12 cellular contexts compared by ENCODE assay signal in genomic region chr2:18473241-18473841, GRCh38.
DNase-seq lines count a peak whose midpoint lies in the region; ATAC-seq and TF ChIP-seq lines count a peak whose summit lies in the region.
"Had no signal": no experiment of that assay in that cellular context is flagged by ENCODE, and none has a peak within 500 bp of the region (broad histone marks: within the 10 kb centered on the region; RNA-seq: fewer than 3 reads in every experiment).

No MANE protein-coding gene starts in this region.

- H3K27me3 ChIP-seq in mammary epithelial cell (ENCODE audit: insufficient read depth, low read length) (no peaks in the 10 kb centered on the region), aorta (ENCODE audit: control insufficient read depth in 1 of 2, insufficient read depth in 2 of 2, low read length in 1 of 2) (no peaks in the 10 kb centered on the region)

- H3K9me3 ChIP-seq in mammary epithelial cell (replicated peaks; ENCODE audit: insufficient read depth, low read length), result no peaks in the 10 kb centered on the region
- H3K9me3 ChIP-seq in aorta (ENCODE audit: control insufficient read depth, low read length), result no peaks in the 10 kb centered on the region
- H3K9me3 ChIP-seq: A549 had no signal

- no peak overlapping the region for H3K27ac ChIP-seq in mammary epithelial cell (ENCODE audit: insufficient read depth, low read depth, low read length)
- H3K27ac ChIP-seq in aorta (ENCODE audit: low read depth in 1 of 2, low read length in 2 of 2), result no peak overlapping the region
- H3K27ac ChIP-seq: A549, parathyroid adenoma had no signal

- H3K36me3 ChIP-seq in mammary epithelial cell (ENCODE audit: insufficient read depth, low read length), result no peaks in the 10 kb centered on the region
- no peaks in the 10 kb centered on the region for H3K36me3 ChIP-seq in aorta (ENCODE audit: control insufficient read depth in 1 of 2, insufficient read depth in 2 of 2, low read length in 1 of 2)

- H4K20me1 ChIP-seq in mammary epithelial cell (ENCODE audit: insufficient read depth, low read length), result no peaks in the 10 kb centered on the region

- dilution Hi-C loops in mammary epithelial cell (cut with HindIII; ENCODE audit: low sequenced_read_pairs), result no loop called here

- H2AFZ ChIP-seq in mammary epithelial cell (ENCODE audit: low read depth, low read length), result no peak overlapping the region
- H2AFZ ChIP-seq: parathyroid adenoma had no signal

- H3K36me3 Mint-ChIP-seq in activated CD8-positive, alpha-beta T cell treated with anti-CD3 and anti-CD28 coated beads for 36 hours (ENCODE audit: low read depth), result no peaks in the 10 kb centered on the region
- H3K36me3 Mint-ChIP-seq in activated CD8-positive, alpha-beta T cell treated with anti-CD3 and anti-CD28 coated beads, Interleukin-2, amount 10 ng/mL, durations not matched to agents 7 days and 5 days (ENCODE audit: low read depth), result no peaks in the 10 kb centered on the region
- H3K36me3 Mint-ChIP-seq in T-cell, result no peaks in the 10 kb centered on the region

- H3K9me3 Mint-ChIP-seq in activated CD8-positive, alpha-beta T cell treated with anti-CD3 and anti-CD28 coated beads for 36 hours, result no peaks in the 10 kb centered on the region
- H3K9me3 Mint-ChIP-seq in activated CD8-positive, alpha-beta T cell treated with anti-CD3 and anti-CD28 coated beads, Interleukin-2, amount 10 ng/mL, durations not matched to agents 7 days and 5 days (ENCODE audit: insufficient read depth), result no peaks in the 10 kb centered on the region
- H3K9me3 Mint-ChIP-seq in T-cell, result no peaks in the 10 kb centered on the region

- no peak overlapping the region for H3K27ac Mint-ChIP-seq in activated CD8-positive, alpha-beta T cell treated with anti-CD3 and anti-CD28 coated beads for 36 hours
- no peak overlapping the region for H3K27ac Mint-ChIP-seq in activated CD8-positive, alpha-beta T cell treated with anti-CD3 and anti-CD28 coated beads, Interleukin-2, amount 10 ng/mL, durations not matched to agents 7 days and 5 days
- H3K27ac Mint-ChIP-seq in T-cell, result no peak overlapping the region

- POLR2A ChIA-PET in activated CD8-positive, alpha-beta T cell treated with anti-CD3 and anti-CD28 coated beads for 36 hours (lab: Charles Lee), result no interaction called here
- POLR2A ChIA-PET in activated CD8-positive, alpha-beta T cell treated with anti-CD3 and anti-CD28 coated beads, Interleukin-2, amount 10 ng/mL, durations not matched to agents 7 days and 5 days (lab: Charles Lee), result no interaction called here
- POLR2A ChIA-PET in T-cell (lab: Charles Lee), result no interaction called here

- H3K4me1 Mint-ChIP-seq in activated CD8-positive, alpha-beta T cell treated with anti-CD3 and anti-CD28 coated beads for 36 hours (ENCODE audit: low read depth), result no peaks in the 10 kb centered on the region
- no peaks in the 10 kb centered on the region for H3K4me1 Mint-ChIP-seq in activated CD8-positive, alpha-beta T cell treated with anti-CD3 and anti-CD28 coated beads, Interleukin-2, amount 10 ng/mL, durations not matched to agents 7 days and 5 days (ENCODE audit: low read depth)
- no peaks in the 10 kb centered on the region for H3K4me1 Mint-ChIP-seq in T-cell

- peaks cover 5% of the 10 kb centered on the region for H3K27me3 Mint-ChIP-seq in activated CD8-positive, alpha-beta T cell treated with anti-CD3 and anti-CD28 coated beads for 36 hours
- peaks cover 3% of the 10 kb centered on the region for H3K27me3 Mint-ChIP-seq in activated CD8-positive, alpha-beta T cell treated with anti-CD3 and anti-CD28 coated beads, Interleukin-2, amount 10 ng/mL, durations not matched to agents 7 days and 5 days (ENCODE audit: low read depth)
- H3K27me3 Mint-ChIP-seq in T-cell, result peaks cover 13 to 28% of the 10 kb centered on the region in 2 donors

- TF ChIP-seq CTCF in activated CD8-positive, alpha-beta T cell treated with anti-CD3 and anti-CD28 coated beads for 36 hours (IDR thresholded peaks at IDR 0.05), result no peak
- TF ChIP-seq CTCF in mammary epithelial cell (conservative IDR thresholded peaks at IDR 0.05 in 1 of 2, IDR thresholded peaks at IDR 0.05 in 1 of 2; ENCODE audit: extremely low read depth in 1 of 2, insufficient read depth in 1 of 2, low read depth in 1 of 2, low read length in 2 of 2), result no peak

- DNase-seq in activated CD8-positive, alpha-beta T cell treated with anti-CD3 and anti-CD28 coated beads for 36 hours, result no peak
- DNase-seq in activated CD8-positive, alpha-beta T cell treated with anti-CD3 and anti-CD28 coated beads, Interleukin-2, amount 10 ng/mL, durations not matched to agents 7 days and 5 days, result no peak
- DNase-seq in mammary epithelial cell (peak; percentile 61), left kidney (ENCODE audit: low read depth, low spot score) (peak; percentile 84), aorta (no peak), T-cell (no peak), NCI-H2227 (lab: John Stamatoyannopoulos, UW; ENCODE audit: unreplicated experiment) (no peak)
- DNase-seq: activated naive CD4-positive, alpha-beta T cell treated with anti-CD3 and anti-CD28 coated beads, Interleukin-2, amount 50 U/mL, for 16 hours; NCI-H524 had no signal

- H3K4me1 ChIP-seq in mammary epithelial cell (ENCODE audit: insufficient read depth, low read length) (no peaks in the 10 kb centered on the region), aorta (ENCODE audit: control insufficient read depth in 1 of 2, insufficient read depth in 2 of 2, low read length in 2 of 2) (peaks cover 0 to 2% of the 10 kb centered on the region in 2 donors)
- H3K4me1 ChIP-seq: A549, parathyroid adenoma had no signal

- no peak overlapping the region for H3K4me2 ChIP-seq in mammary epithelial cell (ENCODE audit: insufficient read depth, low read depth, low read length)
- H3K4me2 ChIP-seq: A549 had no signal

- 59% methylated on average over 6 of the region's 6 CpGs for WGBS in mammary epithelial cell (ENCODE audit: low coverage, missing lambda C conversion rate)
- 31 to 34% methylated on average over 6 of the region's 6 CpGs for WGBS in aorta, 2 donors

- H3K79me2 ChIP-seq in mammary epithelial cell (ENCODE audit: insufficient read depth, low read length), result no peaks in the 10 kb centered on the region
- H3K79me2 ChIP-seq: parathyroid adenoma had no signal

- ATAC-seq in activated CD8-positive, alpha-beta T cell treated with anti-CD3 and anti-CD28 coated beads for 36 hours, result peak; percentile 24
- ATAC-seq in activated CD8-positive, alpha-beta T cell treated with anti-CD3 and anti-CD28 coated beads, Interleukin-2, amount 10 ng/mL, durations not matched to agents 7 days and 5 days, result no peak
- ATAC-seq in aorta (ENCODE audit: low FRiP score) (peak; percentile 80), T-cell (replicated peaks in 1 of 4) (no peak), GM21360 (IDR thresholded peaks at IDR 0.05; ENCODE audit: unreplicated experiment) (no peak)
- ATAC-seq: A549 had no signal

- H3K4me3 ChIP-seq in mammary epithelial cell (replicated peaks in 1 of 3; ENCODE audit: insufficient read depth in 1 of 3, low read depth in 2 of 3, low read length in 3 of 3) (no peak overlapping the region), aorta (ENCODE audit: low read length in 2 of 2) (no peak overlapping the region)
- H3K4me3 ChIP-seq: A549 had no signal

- H3K4me3 Mint-ChIP-seq in activated CD8-positive, alpha-beta T cell treated with anti-CD3 and anti-CD28 coated beads for 36 hours, result no peak overlapping the region
- no peak overlapping the region for H3K4me3 Mint-ChIP-seq in activated CD8-positive, alpha-beta T cell treated with anti-CD3 and anti-CD28 coated beads, Interleukin-2, amount 10 ng/mL, durations not matched to agents 7 days and 5 days
- no peak overlapping the region for H3K4me3 Mint-ChIP-seq in T-cell

- no TSS peak for BruUV-seq in mammary epithelial cell (replicated peaks; lab: Mats Ljungman, UMichigan)

- no peak overlapping the region for H3K9ac ChIP-seq in mammary epithelial cell (ENCODE audit: insufficient read depth, low read length)
- H3K9ac ChIP-seq: parathyroid adenoma had no signal

- CTCF ChIA-PET in activated CD8-positive, alpha-beta T cell treated with anti-CD3 and anti-CD28 coated beads for 36 hours (lab: Charles Lee), result no interaction called here
- CTCF ChIA-PET in activated CD8-positive, alpha-beta T cell treated with anti-CD3 and anti-CD28 coated beads, Interleukin-2, amount 10 ng/mL, durations not matched to agents 7 days and 5 days (lab: Charles Lee), result no interaction called here
- CTCF ChIA-PET in mammary epithelial cell (lab: Charles Lee; ENCODE audit: low non-redundant PET), result no interaction called here
- CTCF ChIA-PET in T-cell (lab: Charles Lee), result no interaction called here

- in situ Hi-C loops in mammary epithelial cell (cut with MboI; ENCODE audit: low sequenced_read_pairs in 2 of 2), result no loop called here

- intact Hi-C loops in activated CD8-positive, alpha-beta T cell treated with anti-CD3 and anti-CD28 coated beads for 36 hours (cut with micrococcal nuclease), result no loop called here
- intact Hi-C loops in mammary epithelial cell (cut with micrococcal nuclease) (no loop called here), aorta (cut with DNase I) (no loop called here)

Comparison
In these comparisons a context has a peak if more than half of its experiments do, and no peak if none do; other contexts are left out.
1. ATAC-seq: peak in activated CD8-positive, alpha-beta T cell treated with anti-CD3 and anti-CD28 coated beads for 36 hours (single experiment) and aorta (single experiment); none in activated CD8-positive, alpha-beta T cell treated with anti-CD3 and anti-CD28 coated beads, Interleukin-2, amount 10 ng/mL, durations not matched to agents 7 days and 5 days (single experiment), T-cell (0 of 4) and GM21360 (single experiment).
2. DNase-seq: peak in mammary epithelial cell (single experiment) and left kidney (single experiment); none in activated CD8-positive, alpha-beta T cell treated with anti-CD3 and anti-CD28 coated beads for 36 hours (single experiment), activated CD8-positive, alpha-beta T cell treated with anti-CD3 and anti-CD28 coated beads, Interleukin-2, amount 10 ng/mL, durations not matched to agents 7 days and 5 days (single experiment), aorta (0 of 2), T-cell (0 of 34) and NCI-H2227 (single experiment).